ENCODE assay signal across 8 cellular contexts in genomic region chr1:51878616-51879336, GRCh38. TPM values are rescaled to one million over a fixed set of nuclear protein-coding genes. Genes with fewer than 3 reads are reported as not detected.
DNase-seq lines count a peak whose midpoint lies in the region; ATAC-seq and TF ChIP-seq lines count a peak whose summit lies in the region.

A gene with protein sequence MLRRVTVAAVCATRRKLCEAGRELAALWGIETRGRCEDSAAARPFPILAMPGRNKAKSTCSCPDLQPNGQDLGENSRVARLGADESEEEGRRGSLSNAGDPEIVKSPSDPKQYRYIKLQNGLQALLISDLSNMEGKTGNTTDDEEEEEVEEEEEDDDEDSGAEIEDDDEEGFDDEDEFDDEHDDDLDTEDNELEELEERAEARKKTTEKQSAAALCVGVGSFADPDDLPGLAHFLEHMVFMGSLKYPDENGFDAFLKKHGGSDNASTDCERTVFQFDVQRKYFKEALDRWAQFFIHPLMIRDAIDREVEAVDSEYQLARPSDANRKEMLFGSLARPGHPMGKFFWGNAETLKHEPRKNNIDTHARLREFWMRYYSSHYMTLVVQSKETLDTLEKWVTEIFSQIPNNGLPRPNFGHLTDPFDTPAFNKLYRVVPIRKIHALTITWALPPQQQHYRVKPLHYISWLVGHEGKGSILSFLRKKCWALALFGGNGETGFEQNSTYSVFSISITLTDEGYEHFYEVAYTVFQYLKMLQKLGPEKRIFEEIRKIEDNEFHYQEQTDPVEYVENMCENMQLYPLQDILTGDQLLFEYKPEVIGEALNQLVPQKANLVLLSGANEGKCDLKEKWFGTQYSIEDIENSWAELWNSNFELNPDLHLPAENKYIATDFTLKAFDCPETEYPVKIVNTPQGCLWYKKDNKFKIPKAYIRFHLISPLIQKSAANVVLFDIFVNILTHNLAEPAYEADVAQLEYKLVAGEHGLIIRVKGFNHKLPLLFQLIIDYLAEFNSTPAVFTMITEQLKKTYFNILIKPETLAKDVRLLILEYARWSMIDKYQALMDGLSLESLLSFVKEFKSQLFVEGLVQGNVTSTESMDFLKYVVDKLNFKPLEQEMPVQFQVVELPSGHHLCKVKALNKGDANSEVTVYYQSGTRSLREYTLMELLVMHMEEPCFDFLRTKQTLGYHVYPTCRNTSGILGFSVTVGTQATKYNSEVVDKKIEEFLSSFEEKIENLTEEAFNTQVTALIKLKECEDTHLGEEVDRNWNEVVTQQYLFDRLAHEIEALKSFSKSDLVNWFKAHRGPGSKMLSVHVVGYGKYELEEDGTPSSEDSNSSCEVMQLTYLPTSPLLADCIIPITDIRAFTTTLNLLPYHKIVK (minus strand): TSS chr1:51878727. CDS start chr1:51878615, 112 bp downstream.

- peaks cover 13% of the 10 kb centered on the region for H3K27me3 Mint-ChIP-seq in activated T-cell treated with anti-CD3 and anti-CD28 coated beads, Interleukin-2, amount 50 U/mL, for 24 hours

- no peaks in the 10 kb centered on the region for H3K9me3 Mint-ChIP-seq in activated T-cell treated with anti-CD3 and anti-CD28 coated beads, Interleukin-2, amount 50 U/mL, for 24 hours

- H3K4me1 ChIP-seq in esophagus (ENCODE audit: control insufficient read depth in 2 of 2, insufficient read depth in 2 of 2, low read length in 1 of 2) (peaks cover 0 to 6% of the 10 kb centered on the region in 2 donors), mucosa of rectum (ENCODE audit: control insufficient read depth in 2 of 2, insufficient read depth in 2 of 2, low read length in 2 of 2) (peaks cover 12 to 13% of the 10 kb centered on the region in 2 donors)

- H3K9ac ChIP-seq in mucosa of rectum (ENCODE audit: low read depth in 1 of 2, low read length in 2 of 2) = peak within 1 kb of the TSS; percentile 92 to 100

- H3K4me1 Mint-ChIP-seq in activated T-cell treated with anti-CD3 and anti-CD28 coated beads, Interleukin-2, amount 50 U/mL, for 24 hours (ENCODE audit: low read depth) = peaks cover 34% of the 10 kb centered on the region

- 0% methylated on average over 54 of the region's 54 CpGs for WGBS in esophagus, 2 donors

- H3K9me3 ChIP-seq in esophagus (ENCODE audit: control insufficient read depth in 2 of 2, insufficient read depth in 1 of 2, low read depth in 1 of 2, low read length in 1 of 2) (no peaks in the 10 kb centered on the region), mucosa of rectum (ENCODE audit: control insufficient read depth in 2 of 2, low read length in 2 of 2) (no peaks in the 10 kb centered on the region)

- peak; percentile 99 for DNase-seq in DMS79 (lab: John Stamatoyannopoulos, UW)
- peak; percentile 97 for DNase-seq in KG1 (lab: John Stamatoyannopoulos, UW)
- DNase-seq in activated T-cell treated with anti-CD3 and anti-CD28 coated beads, Interleukin-2, amount 50 U/mL, for 24 hours = peak; percentile 97
- peak; percentile 99 for DNase-seq in stimulated activated CD8-positive, alpha-beta memory T cell treated with anti-CD3 and anti-CD28 coated beads, Interleukin-4, amount 100 ng/mL, for 48 hours

- H3K4me3 Mint-ChIP-seq in activated T-cell treated with anti-CD3 and anti-CD28 coated beads, Interleukin-2, amount 50 U/mL, for 24 hours = no peak within 1 kb of the TSS

- H3K36me3 ChIP-seq in esophagus (ENCODE audit: control insufficient read depth in 2 of 2, insufficient read depth in 2 of 2, low read length in 1 of 2) (no peaks in the 10 kb centered on the region), mucosa of rectum (ENCODE audit: control insufficient read depth in 2 of 2, insufficient read depth in 2 of 2, low read length in 2 of 2) (peaks cover 0 to 2% of the 10 kb centered on the region in 2 donors)

- peaks cover 25% of the 10 kb centered on the region for H3K36me3 Mint-ChIP-seq in activated T-cell treated with anti-CD3 and anti-CD28 coated beads, Interleukin-2, amount 50 U/mL, for 24 hours (ENCODE audit: low read depth)

- H3K27me3 ChIP-seq in esophagus (ENCODE audit: control insufficient read depth in 1 of 2, insufficient read depth in 2 of 2, low read length in 2 of 2) (no peaks in the 10 kb centered on the region), mucosa of rectum (ENCODE audit: control insufficient read depth in 2 of 2, insufficient read depth in 2 of 2, low read length in 2 of 2) (peaks cover 0 to 3% of the 10 kb centered on the region in 2 donors)

- no peak within 1 kb of the TSS for H3K27ac Mint-ChIP-seq in activated T-cell treated with anti-CD3 and anti-CD28 coated beads, Interleukin-2, amount 50 U/mL, for 24 hours

- H3K27ac ChIP-seq in esophagus (ENCODE audit: low read depth in 2 of 2, low read length in 1 of 2) (peak within 1 kb of the TSS; percentile 97 to 98), mucosa of rectum (ENCODE audit: low read depth in 2 of 2, low read length in 2 of 2) (peak within 1 kb of the TSS; percentile 95 to 98)

- H3K4me3 ChIP-seq in esophagus (ENCODE audit: low read depth in 1 of 2, low read length in 2 of 2) = peak within 1 kb of the TSS; percentile 75 to 90
- H3K4me3 ChIP-seq in mucosa of rectum (ENCODE audit: low read length in 2 of 2) = peak within 1 kb of the TSS; percentile 90 to 93

- ATAC-seq in GM21737 (IDR thresholded peaks at IDR 0.05; ENCODE audit: unreplicated experiment) = peak; percentile 90

TF ChIP-seq in PFSK-1, 5 proteins besides CTCF, POLR2A, EP300 and RAD21:
- TF ChIP-seq TAF1 (IDR thresholded peaks at IDR 0.05; ENCODE audit: borderline replicate concordance, insufficient read depth, low read length) (peak; percentile 98), SIN3A (IDR thresholded peaks at IDR 0.05; ENCODE audit: borderline replicate concordance, insufficient read depth, low read length) (no peak), POLR2AphosphoS5 (IDR thresholded peaks at IDR 0.05; ENCODE audit: low read depth, low read length) (peak; percentile 72), FOXP2 (optimal IDR thresholded peaks at IDR 0.05; ENCODE audit: borderline replicate concordance, extremely low read depth, extremely low read length, insufficient read depth) (no peak), REST (IDR thresholded peaks at IDR 0.05; ENCODE audit: insufficient read depth in 1 of 2, low read depth in 2 of 2, low read length in 2 of 2) (peak; percentile 43 to 50; a peak in 1 of 4 replicates)

RNA-seq across cellular contexts. Expression of the gene that starts here (rescaled TPM):
- polyA plus RNA-seq in PFSK-1 (2012; ENCODE audit: insufficient read length, low read depth) = 83.3 TPM
- polyA plus RNA-seq in esophagus = 10 to 100 TPM; 51.3 to 78.1 TPM

Comparison
In these comparisons a context has a peak if more than half of its experiments do, and no peak if none do; other contexts are left out.
1. Peak in every context shown above with its lines: DNase-seq, ATAC-seq, H3K4me3 ChIP-seq and H3K27ac ChIP-seq.